In the genomic region with DNA sequence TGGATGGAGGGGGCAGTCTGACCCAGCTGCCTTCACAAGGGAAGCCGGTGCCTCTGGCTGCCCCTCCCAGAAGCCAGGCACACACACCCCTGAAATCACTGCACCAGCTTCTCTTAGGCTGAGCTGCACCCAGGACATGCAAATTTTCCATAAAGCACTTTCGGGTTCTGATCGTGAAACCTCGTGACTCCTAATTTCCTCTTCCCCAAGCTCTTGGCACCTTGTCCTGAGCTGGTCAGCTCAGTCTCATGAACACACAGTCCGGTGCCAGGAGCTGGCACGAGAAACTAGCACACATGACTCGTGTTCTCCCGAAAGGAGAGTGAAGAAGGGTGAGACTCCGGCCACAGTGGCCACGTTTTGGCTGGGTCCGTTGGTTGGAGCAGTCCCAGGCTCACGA, we compare ENCODE assay signal across 10 cellular contexts. TPM values are rescaled to one million over a fixed set of nuclear protein-coding genes. Genes with fewer than 3 reads are reported as not detected.
DNase-seq lines count a peak whose midpoint lies in the region; ATAC-seq and TF ChIP-seq lines count a peak whose summit lies in the region.
"Had no signal": no experiment of that assay in that cellular context is flagged by ENCODE, and none has a peak within 500 bp of the region (broad histone marks: within the 10 kb centered on the region; RNA-seq: fewer than 3 reads in every experiment).

No MANE protein-coding gene starts in this region.

- no peak overlapping the region for H3K56ac ChIP-seq in IMR-90 (ENCODE audit: extremely low read depth, insufficient read depth, low read length)

- intact Hi-C loops in IMR-90 (cut with micrococcal nuclease) (loop anchor here (5.0 kb wide), 1 partner anchor 52 kb away; no protein-coding TSS in a partner anchor), tibial artery (cut with DNase I; ENCODE audit: low total_unique reads) (no loop called here)

- in situ Hi-C loops in IMR-90 (cut with MboI; ENCODE audit: low sequenced_read_pairs) = loop anchor here (5.0 kb wide), 1 partner anchor 47 kb away; no protein-coding TSS in a partner anchor

- H4K8ac ChIP-seq in IMR-90 (ENCODE audit: low read depth in 2 of 2, low read length in 2 of 2) = no peak overlapping the region; a peak in 1 of 4 replicates

- no peak overlapping the region for H2BK120ac ChIP-seq in IMR-90 (ENCODE audit: low read depth, low read length)

- no peaks in the 10 kb centered on the region for H3K9me3 ChIP-seq in IMR-90 (ENCODE audit: control insufficient read depth, insufficient read depth, low read length)
- H3K9me3 ChIP-seq in tibial artery = no peaks in the 10 kb centered on the region

- 24% methylated on average over 3 of the region's 12 CpGs; no CpG with 5 or more reads in 1 of the 2 experiments for WGBS in IMR-90 (ENCODE audit: extremely low coverage in 2 of 2, insufficient read length in 1 of 2), 2 experiments

- H2AK9ac ChIP-seq in IMR-90 (replicated peaks; ENCODE audit: low read depth, low read length, poor library complexity) = peak overlapping the region; percentile 26

- no peak overlapping the region for H4K5ac ChIP-seq in IMR-90 (ENCODE audit: low read depth, low read length)

- H3K79me1 ChIP-seq in IMR-90 (ENCODE audit: low read depth in 1 of 2, low read length in 2 of 2) = no peaks in the 10 kb centered on the region

- H3K27ac ChIP-seq in IMR-90 (ENCODE audit: insufficient read depth, low read length) (no peak overlapping the region), coronary artery (peak overlapping the region; percentile 55 to 69), tibial artery (peak overlapping the region; percentile 68 to 82)

- H3K18ac ChIP-seq in IMR-90 (ENCODE audit: low read depth, low read length) = no peak overlapping the region

- BruUV-seq in IMR-90 (replicated peaks; lab: Mats Ljungman, UMichigan) = no TSS peak

- no peak overlapping the region; the same call in 1 of the 2 replicates for H3K4ac ChIP-seq in IMR-90 (ENCODE audit: low read depth, low read length)

- peak overlapping the region; percentile 72 for H2AFZ ChIP-seq in IMR-90 (replicated peaks; ENCODE audit: low read length, poor library complexity)

- no peak overlapping the region for H2AK5ac ChIP-seq in IMR-90 (ENCODE audit: low read depth, low read length)

- H3K23ac ChIP-seq in IMR-90 (ENCODE audit: low read depth, low read length) = peak overlapping the region; percentile 67; the same call in 1 of the 2 replicates

- no peaks in the 10 kb centered on the region for H3K9me1 ChIP-seq in IMR-90 (ENCODE audit: insufficient read depth, low read length)

- 0 out of 2 replicates have a peak, but pooled peaks cover 2% of the 10 kb centered on the region for H4K20me1 ChIP-seq in IMR-90 (ENCODE audit: insufficient read depth, low read length)

- no peak for TF ChIP-seq CTCF in IMR-90 (conservative IDR thresholded peaks at IDR 0.05; ENCODE audit: low read depth, low read length)
- TF ChIP-seq CTCF in coronary artery (IDR thresholded peaks at IDR 0.05) = no peak
- no peak for TF ChIP-seq CTCF in tibial artery (IDR thresholded peaks at IDR 0.05)

- dilution Hi-C loops in IMR-90 (cut with HindIII; ENCODE audit: low sequenced_read_pairs, unreplicated experiment) = no loop called here

- H3K27me3 ChIP-seq in IMR-90 (ENCODE audit: control insufficient read depth, insufficient read depth, low read length) = peaks cover 26% of the 10 kb centered on the region
- peaks cover 0 to 5% of the 10 kb centered on the region in 2 donors for H3K27me3 ChIP-seq in tibial artery

- no peak for TF ChIP-seq RAD21 in IMR-90 (IDR thresholded peaks at IDR 0.05; ENCODE audit: low read length)

- H3K9ac ChIP-seq in IMR-90 (ENCODE audit: low read depth, low read length) = no peak overlapping the region

- H2BK20ac ChIP-seq in IMR-90 (ENCODE audit: low read depth, low read length) = no peak overlapping the region

- peak; percentile 27 for DNase-seq in IMR-90
- DNase-seq in coronary artery (ENCODE audit: low spot score) = peak; percentile 92
- DNase-seq in medulla oblongata (ENCODE audit: extremely low spot score) = peak; percentile 88
- DNase-seq in tibial artery = peak; percentile 99 to 100
- DNase-seq in OCI-M1 (lab: John Stamatoyannopoulos, UW) = no peak
- DNase-seq in NCI-H1694 treated with DMSO at 0.1 percent for 48 hours (lab: John Stamatoyannopoulos, UW) = no peak
- DNase-seq in NCI-H1105 treated with DMSO at 0.1 percent for 48 hours (lab: John Stamatoyannopoulos, UW) = no peak
- no peak for DNase-seq in activated naive CD4-positive, alpha-beta T cell treated with Interleukin-2 at 50 U/mL for 16 hours
- DNase-seq: naive B cell, NCI-H1417 had no signal

- H3K36me3 ChIP-seq in IMR-90 (ENCODE audit: control insufficient read depth, insufficient read depth, low read length) (no peaks in the 10 kb centered on the region), tibial artery (no peaks in the 10 kb centered on the region)

- no peak overlapping the region for H4K91ac ChIP-seq in IMR-90 (ENCODE audit: insufficient read depth, low read depth, low read length)

- H3K4me3 ChIP-seq in IMR-90 (ENCODE audit: insufficient read depth, low read depth, low read length) = no peak overlapping the region
- peak overlapping the region; percentile 20 for H3K4me3 ChIP-seq in coronary artery
- H3K4me3 ChIP-seq in tibial artery = peak overlapping the region in 1 of 2 donors; percentile 38

- no peak overlapping the region for H3K4me2 ChIP-seq in IMR-90 (ENCODE audit: low read depth, low read length)

- CTCF ChIA-PET in IMR-90 (lab: Yijun Ruan, JAX) = interaction anchor here (1.6 kb wide), 1 partner anchor 66 kb away, joined by 6 read pairs; no protein-coding TSS in a partner anchor

- no peak for TF ChIP-seq POLR2A in IMR-90 (IDR thresholded peaks at IDR 0.05; ENCODE audit: low read depth, low read length)

- no peak overlapping the region for H2BK15ac ChIP-seq in IMR-90 (ENCODE audit: low read depth, low read length)

- POLR2A ChIA-PET in IMR-90 (lab: Charles Lee; ENCODE audit: unreplicated experiment) = no interaction called here

- H3K14ac ChIP-seq in IMR-90 (replicated peaks; ENCODE audit: low read depth, low read length) = no peak overlapping the region

- no peak overlapping the region for H2BK5ac ChIP-seq in IMR-90 (ENCODE audit: low read depth, low read length, poor library complexity, severe bottlenecking)

- H3K4me1 ChIP-seq in IMR-90 (ENCODE audit: control insufficient read depth, insufficient read depth, low read length) (peaks cover 6% of the 10 kb centered on the region), tibial artery (peaks cover 0 to 43% (median 34%) of the 10 kb centered on the region in 4 donors)

- ATAC-seq in IMR-90 (ENCODE audit: low read depth) = no peak

TF ChIP-seq in IMR-90, 13 proteins besides CTCF, POLR2A, EP300 and RAD21:
- TF ChIP-seq NFE2L2 (IDR thresholded peaks at IDR 0.05; ENCODE audit: low read depth, low read length) (no peak), MXI1 (IDR thresholded peaks at IDR 0.05; ENCODE audit: borderline replicate concordance, low read depth, low read length) (no peak), MAFK (IDR thresholded peaks at IDR 0.05; ENCODE audit: low read depth, low read length) (no peak), RFX5 (IDR thresholded peaks at IDR 0.05; ENCODE audit: low read depth, low read length) (no peak), FOS (IDR thresholded peaks at IDR 0.05; ENCODE audit: low read depth, low read length) (no peak), BHLHE40 (IDR thresholded peaks at IDR 0.05; ENCODE audit: low read depth, low read length) (peak; percentile 67), CEBPB (IDR thresholded peaks at IDR 0.05; ENCODE audit: low read depth, low read length) (no peak)
- TF ChIP-seq, protein P1, sequence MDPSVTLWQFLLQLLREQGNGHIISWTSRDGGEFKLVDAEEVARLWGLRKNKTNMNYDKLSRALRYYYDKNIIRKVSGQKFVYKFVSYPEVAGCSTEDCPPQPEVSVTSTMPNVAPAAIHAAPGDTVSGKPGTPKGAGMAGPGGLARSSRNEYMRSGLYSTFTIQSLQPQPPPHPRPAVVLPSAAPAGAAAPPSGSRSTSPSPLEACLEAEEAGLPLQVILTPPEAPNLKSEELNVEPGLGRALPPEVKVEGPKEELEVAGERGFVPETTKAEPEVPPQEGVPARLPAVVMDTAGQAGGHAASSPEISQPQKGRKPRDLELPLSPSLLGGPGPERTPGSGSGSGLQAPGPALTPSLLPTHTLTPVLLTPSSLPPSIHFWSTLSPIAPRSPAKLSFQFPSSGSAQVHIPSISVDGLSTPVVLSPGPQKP (IDR thresholded peaks at IDR 0.05; ENCODE audit: borderline replicate concordance, low read depth, low read length) = no peak

RNA-seq across cellular contexts. Expression of a gene that starts 9.0 kb away (rescaled TPM):
- 24.7 and 28.3 TPM in 2 replicates for total RNA-seq in IMR-90 (2012; rRNA removed)
- 79.7 and 111 TPM in 2 replicates for polyA plus RNA-seq in IMR-90 (2012; rRNA removed)
- polyA plus RNA-seq in IMR-90 (2012; cell fraction: cytosol; rRNA removed) = 97.0 and 129 TPM in 2 replicates
- polyA plus RNA-seq in IMR-90 (2012; cell fraction: nucleus; rRNA removed; ENCODE audit: low replicate concordance) = 96.8 and 177 TPM in 2 replicates

Comparison
In these comparisons a context has a peak if more than half of its experiments do, and no peak if none do; other contexts are left out.
1. DNase-seq: peak in IMR-90 (single experiment), coronary artery (single experiment), medulla oblongata (single experiment) and tibial artery (2 of 2); none in OCI-M1 (single experiment), NCI-H1694 treated with DMSO at 0.1 percent for 48 hours (single experiment), NCI-H1105 treated with DMSO at 0.1 percent for 48 hours (single experiment) and activated naive CD4-positive, alpha-beta T cell treated with Interleukin-2 at 50 U/mL for 16 hours (single experiment).